13 cellular contexts compared by ENCODE assay signal in the genomic region with DNA sequence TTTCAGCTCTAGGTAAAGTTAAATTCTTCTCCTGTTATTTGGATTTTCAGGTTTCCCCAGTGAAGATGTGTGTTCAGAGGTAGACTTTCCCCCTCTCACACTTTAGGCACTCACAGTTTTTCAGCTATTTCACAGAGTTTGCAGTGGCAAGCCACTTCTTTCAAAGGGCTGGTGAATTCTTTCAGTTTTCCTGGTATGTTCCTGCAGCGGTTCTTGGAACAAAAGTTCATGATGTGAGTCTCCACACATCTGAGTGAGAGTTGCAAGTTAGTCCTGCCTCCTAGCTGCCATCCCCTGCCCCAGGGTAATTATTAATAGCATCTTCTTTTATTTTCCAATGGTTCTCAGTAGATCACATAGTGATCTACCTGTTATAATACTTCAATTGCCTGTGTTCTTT. TPM values are rescaled to one million over a fixed set of nuclear protein-coding genes. Genes with fewer than 3 reads are reported as not detected.
DNase-seq lines count a peak whose midpoint lies in the region; ATAC-seq and TF ChIP-seq lines count a peak whose summit lies in the region.
"Had no signal": no experiment of that assay in that cellular context is flagged by ENCODE, and none has a peak within 500 bp of the region (broad histone marks: within the 10 kb centered on the region; RNA-seq: fewer than 3 reads in every experiment).

No MANE protein-coding gene starts in this region.

- no peak overlapping the region for H3K4me2 ChIP-seq in GM23248 (ENCODE audit: unreplicated experiment)
- H3K4me2 ChIP-seq: smooth muscle cell had no signal

- peaks cover 22% of the 10 kb centered on the region for H3K9me3 Mint-ChIP-seq in stimulated activated naive CD8-positive, alpha-beta T cell treated with anti-CD3 and anti-CD28 coated beads, Interleukin-15, Interleukin-2, amounts not matched to agents 100 ng/mL and 50 ng/mL, for 24 hours
- H3K9me3 Mint-ChIP-seq in brain: peaks cover 14 to 29% (median 25%) of the 10 kb centered on the region in 5 experiments

- no peaks in the 10 kb centered on the region for H3K4me1 ChIP-seq in GM23248 (ENCODE audit: insufficient read depth)
- H3K4me1 ChIP-seq: vagina had no signal

- intact Hi-C loops in Right ventricle myocardium inferior (cut with DNase I): loop anchor here (2.0 kb wide), 1 partner anchor 178 kb away; no protein-coding TSS in a partner anchor

- H2AFZ ChIP-seq in GM23248: no peak overlapping the region

- no peaks in the 10 kb centered on the region for H3K27me3 Mint-ChIP-seq in stimulated activated naive CD8-positive, alpha-beta T cell treated with anti-CD3 and anti-CD28 coated beads, Interleukin-15, Interleukin-2, amounts not matched to agents 100 ng/mL and 50 ng/mL, for 24 hours
- H3K27me3 Mint-ChIP-seq in brain: peaks cover 12% of the 10 kb centered on the region

- H3K27ac ChIP-seq in GM23248: no peak overlapping the region
- H3K27ac ChIP-seq: vagina, VCaP had no signal

- TF ChIP-seq CTCF in brain (conservative IDR thresholded peaks at IDR 0.05): no peak

- 0 out of 2 replicates have a peak, but pooled peaks cover 24% of the 10 kb centered on the region for H3K27me3 ChIP-seq in GM23248 (replicated peaks; ENCODE audit: insufficient read depth)
- H3K27me3 ChIP-seq: vagina had no signal

- H3F3A ChIP-seq in GM23248 (ENCODE audit: insufficient read depth): no peaks in the 10 kb centered on the region

- peak overlapping the region; percentile 98 for H3K27ac Mint-ChIP-seq in stimulated activated naive CD8-positive, alpha-beta T cell treated with anti-CD3 and anti-CD28 coated beads, Interleukin-15, Interleukin-2, amounts not matched to agents 100 ng/mL and 50 ng/mL, for 24 hours
- H3K27ac Mint-ChIP-seq in brain: peak overlapping the region in 3 of 5 experiments; percentile 22 to 80 (median 33)

- H4K20me1 ChIP-seq in GM23248 (ENCODE audit: insufficient read depth): no peaks in the 10 kb centered on the region

- H3K9ac ChIP-seq in GM23248: no peak overlapping the region

- in situ Hi-C loops in GM23248 (cut with MboI): loop anchor here (10.0 kb wide), 1 partner anchor 172 kb away; no protein-coding TSS in a partner anchor

- H3K4me3 ChIP-seq in GM23248: no peak overlapping the region
- H3K4me3 ChIP-seq: smooth muscle cell, vagina had no signal

- peaks cover 71% of the 10 kb centered on the region for H3K36me3 Mint-ChIP-seq in stimulated activated naive CD8-positive, alpha-beta T cell treated with anti-CD3 and anti-CD28 coated beads, Interleukin-15, Interleukin-2, amounts not matched to agents 100 ng/mL and 50 ng/mL, for 24 hours (ENCODE audit: low read depth)
- no peaks in the 10 kb centered on the region for H3K36me3 Mint-ChIP-seq in brain

- H3K9me3 ChIP-seq in GM23248 (ENCODE audit: low read depth): no peaks in the 10 kb centered on the region
- H3K9me3 ChIP-seq: vagina had no signal

- H3K4me3 Mint-ChIP-seq in stimulated activated naive CD8-positive, alpha-beta T cell treated with anti-CD3 and anti-CD28 coated beads, Interleukin-15, Interleukin-2, amounts not matched to agents 100 ng/mL and 50 ng/mL, for 24 hours: peak overlapping the region; percentile 63
- no peak overlapping the region for H3K4me3 Mint-ChIP-seq in brain
- H3K4me3 Mint-ChIP-seq: neural crest cell had no signal

- DNase-seq in stimulated activated naive CD8-positive, alpha-beta T cell treated with anti-CD3 and anti-CD28 coated beads, Interleukin-15, Interleukin-2, amounts not matched to agents 100 U/mL and 50 U/mL, for 24 hours: no peak
- no peak for DNase-seq in GM23248
- DNase-seq in Right ventricle myocardium inferior (ENCODE audit: missing footprints): no peak
- DNase-seq: kidney had no signal

- H3K4me1 Mint-ChIP-seq in stimulated activated naive CD8-positive, alpha-beta T cell treated with anti-CD3 and anti-CD28 coated beads, Interleukin-15, Interleukin-2, amounts not matched to agents 100 ng/mL and 50 ng/mL, for 24 hours (ENCODE audit: low read depth): peaks cover 60% of the 10 kb centered on the region
- no peaks in the 10 kb centered on the region for H3K4me1 Mint-ChIP-seq in brain
- H3K4me1 Mint-ChIP-seq: neural crest cell had no signal

- no peak for ATAC-seq in stimulated activated naive CD8-positive, alpha-beta T cell treated with anti-CD3 and anti-CD28 coated beads, Interleukin-15, Interleukin-2, amounts not matched to agents 100 U/mL and 50 U/mL, for 24 hours
- ATAC-seq in HG03565 (IDR thresholded peaks at IDR 0.05; ENCODE audit: unreplicated experiment) (peak; percentile 2), Right ventricle myocardium inferior (no peak), HG02938 (IDR thresholded peaks at IDR 0.05; ENCODE audit: unreplicated experiment) (no peak), HG03342 (IDR thresholded peaks at IDR 0.05; ENCODE audit: unreplicated experiment) (no peak)

- WGBS in GM23248 (ENCODE audit: low coverage in 1 of 2, low lambda C conversion rate in 2 of 2, missing lambda C conversion rate in 2 of 2), 2 experiments: 53 to 55% methylated on average over 1 of the region's 1 CpG

- no peaks in the 10 kb centered on the region for H3K9me2 ChIP-seq in GM23248 (ENCODE audit: insufficient read depth)

- H3K79me2 ChIP-seq in GM23248 (ENCODE audit: insufficient read depth): no peaks in the 10 kb centered on the region

- no peaks in the 10 kb centered on the region for H3K36me3 ChIP-seq in GM23248 (ENCODE audit: low read depth)
- H3K36me3 ChIP-seq: vagina had no signal

RNA-seq across cellular contexts. Expression of a gene that starts 27.3 kb away (rescaled TPM):
- polyA plus RNA-seq in brain (ENCODE audit: insufficient read depth, low read depth, low replicate concordance) (0.49 TPM), GM23248 (2016; fragmentation: Nextera tagmentation; extraction: Ambion mirVana) (not detected in 2 replicates)
- not detected in 2 replicates for total RNA-seq in GM23248 (2014; rRNA removed; shearing (Covaris generic))
- total RNA-seq in Right ventricle myocardium inferior: 3.4 TPM
- total RNA-seq: neural crest cell, smooth muscle cell had no signal
- polyA plus RNA-seq: smooth muscle cell had no signal

RNA-seq across cellular contexts. Expression of a gene that starts 40.2 kb away (rescaled TPM):
- polyA plus RNA-seq in brain (ENCODE audit: insufficient read depth, low read depth, low replicate concordance): not detected
- not detected in 2 replicates for total RNA-seq in GM23248 (2014; rRNA removed; shearing (Covaris generic))
- polyA plus RNA-seq in GM23248 (2016; fragmentation: Nextera tagmentation; extraction: Ambion mirVana): not detected in 2 replicates
- total RNA-seq in Right ventricle myocardium inferior: 0.24 TPM
- total RNA-seq: neural crest cell, smooth muscle cell had no signal
- polyA plus RNA-seq: smooth muscle cell had no signal
